In genomic region chr13:87671824-87672603, GRCh38 we compare ENCODE assay signal across 9 cellular contexts. TPM values are rescaled to one million over a fixed set of nuclear protein-coding genes. Genes with fewer than 3 reads are reported as not detected.
DNase-seq lines count a peak whose midpoint lies in the region; ATAC-seq, FAIRE-seq and TF ChIP-seq lines count a peak whose summit lies in the region.
"Had no signal": no experiment of that assay in that cellular context is flagged by ENCODE, and none has a peak within 500 bp of the region (broad histone marks: within the 10 kb centered on the region; RNA-seq: fewer than 3 reads in every experiment).

No MANE protein-coding gene starts in this region.

- peaks cover 7% of the 10 kb centered on the region for H3K4me1 Mint-ChIP-seq in T-helper 1 cell treated with Interleukin-12 subunit alpha and Interleukin-12 subunit beta and Interleukin-4 antibody, amounts not matched to agents 30 μg/mL and 1 μg/mL, for 36 hours (ENCODE audit: low read depth)
- H3K4me1 Mint-ChIP-seq in activated B cell treated with CpG ODN at 0.5 μM for 24 hours: peaks cover 27% of the 10 kb centered on the region

- H3K4me3 Mint-ChIP-seq in T-helper 1 cell treated with Interleukin-12 subunit alpha and Interleukin-12 subunit beta and Interleukin-4 antibody, amounts not matched to agents 30 μg/mL and 1 μg/mL, for 36 hours: peak overlapping the region; percentile 54
- H3K4me3 Mint-ChIP-seq in activated B cell treated with CpG ODN at 0.5 μM for 24 hours: peak overlapping the region; percentile 76

- POLR2A ChIA-PET in activated B cell treated with CpG ODN at 0.5 μM for 24 hours (lab: Charles Lee): no interaction called here

- no peak overlapping the region for H3K27ac ChIP-seq in cardiac muscle cell
- H3K27ac ChIP-seq in rectal smooth muscle tissue (ENCODE audit: low read depth, low read length): no peak overlapping the region

- intact Hi-C loops in activated B cell treated with CpG ODN at 0.5 μM for 24 hours (cut with micrococcal nuclease): no loop called here

- H3K4me1 ChIP-seq in cardiac muscle cell (ENCODE audit: low read depth): peaks cover 3% of the 10 kb centered on the region
- H3K4me1 ChIP-seq in rectal smooth muscle tissue (ENCODE audit: control insufficient read depth, insufficient read depth, low read length): peaks cover 3% of the 10 kb centered on the region

- H3K4me3 ChIP-seq in cardiac muscle cell (peak overlapping the region; percentile 47), rectal smooth muscle tissue (ENCODE audit: low read length) (peak overlapping the region; percentile 57)

- no peaks in the 10 kb centered on the region for H3K36me3 ChIP-seq in cardiac muscle cell
- H3K36me3 ChIP-seq in rectal smooth muscle tissue (ENCODE audit: control insufficient read depth, insufficient read depth, low read length): no peaks in the 10 kb centered on the region

- H3K36me3 Mint-ChIP-seq in T-helper 1 cell treated with Interleukin-12 subunit alpha and Interleukin-12 subunit beta and Interleukin-4 antibody, amounts not matched to agents 30 μg/mL and 1 μg/mL, for 36 hours (ENCODE audit: low read depth): no peaks in the 10 kb centered on the region
- no peaks in the 10 kb centered on the region for H3K36me3 Mint-ChIP-seq in activated B cell treated with CpG ODN at 0.5 μM for 24 hours (ENCODE audit: low read depth)

- H3K9me3 ChIP-seq in cardiac muscle cell (ENCODE audit: low read depth): no peaks in the 10 kb centered on the region

- ATAC-seq in activated B cell treated with CpG ODN at 0.5 μM for 24 hours (ENCODE audit: low read depth): no peak

- H3K27ac Mint-ChIP-seq in T-helper 1 cell treated with Interleukin-12 subunit alpha and Interleukin-12 subunit beta and Interleukin-4 antibody, amounts not matched to agents 30 μg/mL and 1 μg/mL, for 36 hours: no peak overlapping the region
- no peak overlapping the region for H3K27ac Mint-ChIP-seq in activated B cell treated with CpG ODN at 0.5 μM for 24 hours

- DNase-seq in T-helper 1 cell (no peak), activated B cell treated with CpG ODN at 0.5 μM for 24 hours (no peak), cardiac muscle cell (ENCODE audit: low read depth in 1 of 2, low spot score in 1 of 2) (no peak), HTR-8/SVneo (ENCODE audit: insufficient read length, low spot score) (no peak)
- no peak for DNase-seq in stimulated activated CD4-positive, alpha-beta T cell treated with anti-CD3 and anti-CD28 coated beads, Interleukin-2, amount 100 ng/mL, for 48 hours
- no peak for DNase-seq in effector CD8-positive, alpha-beta T cell (lab: John Stamatoyannopoulos, UW)

- H3K9ac ChIP-seq in rectal smooth muscle tissue (ENCODE audit: low read length): no peak overlapping the region

- TF ChIP-seq CTCF in activated B cell treated with CpG ODN at 0.5 μM for 24 hours (IDR thresholded peaks at IDR 0.05) (no peak), cardiac muscle cell (IDR thresholded peaks at IDR 0.05; ENCODE audit: low read depth, low read length) (no peak)

- CTCF ChIA-PET in activated B cell treated with CpG ODN at 0.5 μM for 24 hours (lab: Charles Lee): no interaction called here

- H3K27me3 ChIP-seq in cardiac muscle cell (peaks cover 63% of the 10 kb centered on the region), rectal smooth muscle tissue (ENCODE audit: control insufficient read depth, insufficient read depth, low read length) (peaks cover 20% of the 10 kb centered on the region)

- H3K9me3 Mint-ChIP-seq in T-helper 1 cell treated with Interleukin-12 subunit alpha and Interleukin-12 subunit beta and Interleukin-4 antibody, amounts not matched to agents 30 μg/mL and 1 μg/mL, for 36 hours: no peaks in the 10 kb centered on the region
- H3K9me3 Mint-ChIP-seq in activated B cell treated with CpG ODN at 0.5 μM for 24 hours: peaks cover 2% of the 10 kb centered on the region

- H3K27me3 Mint-ChIP-seq in T-helper 1 cell treated with Interleukin-12 subunit alpha and Interleukin-12 subunit beta and Interleukin-4 antibody, amounts not matched to agents 30 μg/mL and 1 μg/mL, for 36 hours (ENCODE audit: low read depth): peaks cover 49% of the 10 kb centered on the region
- H3K27me3 Mint-ChIP-seq in activated B cell treated with CpG ODN at 0.5 μM for 24 hours: peaks cover 38% of the 10 kb centered on the region

- no peak for FAIRE-seq in HTR-8/SVneo (lab: Jason Lieb, UNC)

RNA-seq across cellular contexts. Expression of gene SLITRK5, which starts 0.8 kb away (rescaled TPM):
- total RNA-seq in activated B cell treated with CpG ODN at 0.5 μM for 24 hours (not detected in 2 replicates), cardiac muscle cell (under 0.01 and 0.06 TPM in 2 replicates)
- 0.04 and 0.10 TPM in 2 replicates for polyA plus RNA-seq in cardiac muscle cell
- total RNA-seq: T-helper 1 cell treated with Interleukin-12 subunit alpha and Interleukin-12 subunit beta and Interleukin-4 antibody, amounts not matched to agents 30 ng/mL and 1 ng/mL, for 36 hours had no signal
